ENCODE assay signal across 17 cellular contexts in the genomic region with DNA sequence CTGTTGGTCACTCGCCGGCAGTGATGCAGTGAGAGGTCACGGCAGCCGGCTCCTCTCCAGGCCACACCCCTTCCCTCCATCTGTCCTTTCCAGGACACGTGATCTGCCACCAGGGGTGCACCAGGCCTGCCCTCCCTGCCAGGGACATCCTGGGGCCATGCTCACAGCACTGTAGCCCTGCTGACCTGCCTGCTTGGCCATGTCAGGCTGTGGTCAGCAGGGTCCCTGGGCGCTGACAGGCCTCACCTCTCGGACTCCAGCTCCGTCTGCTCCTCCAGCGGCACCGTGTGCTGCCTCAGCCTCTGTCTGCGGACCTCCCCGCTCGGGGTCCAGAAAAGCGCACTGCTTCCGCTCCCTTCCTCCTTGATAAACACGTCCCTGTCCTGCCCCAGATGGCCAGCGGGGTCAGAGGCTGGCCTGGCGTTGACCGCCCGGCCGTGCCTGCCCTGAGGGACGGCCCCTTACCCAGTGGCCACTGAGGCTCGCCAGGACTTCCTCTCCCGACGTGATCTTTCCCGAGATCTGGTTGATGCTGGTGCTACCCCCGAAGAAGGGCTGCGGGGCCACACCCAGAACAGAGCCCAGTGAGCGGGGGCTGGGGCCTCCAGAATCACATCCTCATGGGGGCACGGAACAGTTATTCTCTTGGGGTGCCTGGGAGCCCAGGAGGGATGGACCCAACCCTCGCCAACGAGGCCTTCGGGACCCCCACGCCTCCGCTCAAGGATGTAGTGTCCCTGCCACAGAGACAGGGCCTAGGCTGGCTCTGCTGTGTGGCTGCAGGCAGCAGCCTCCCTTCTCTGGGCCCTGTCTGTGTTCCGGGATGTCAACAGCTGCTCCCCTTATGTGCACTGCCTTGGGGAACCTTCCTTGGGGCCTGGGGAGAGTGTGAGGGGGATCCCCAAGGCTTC. TPM values are rescaled to one million over a fixed set of nuclear protein-coding genes. Genes with fewer than 3 reads are reported as not detected.
DNase-seq lines count a peak whose midpoint lies in the region; ATAC-seq, FAIRE-seq and TF ChIP-seq lines count a peak whose summit lies in the region.
"Had no signal": no experiment of that assay in that cellular context is flagged by ENCODE, and none has a peak within 500 bp of the region (broad histone marks: within the 10 kb centered on the region; RNA-seq: fewer than 3 reads in every experiment).

No MANE protein-coding gene starts in this region.

- H3K4me2 ChIP-seq in HepG2 (ENCODE audit: low read depth, low read length): peak overlapping the region; percentile 25; the same call in 1 of the 2 replicates

- no peak overlapping the region for H3K4me3 Mint-ChIP-seq in activated CD4-positive, alpha-beta T cell treated with anti-CD3 and anti-CD28 coated beads, Interleukin-2, amount 10 ng/mL, durations not matched to agents 7 days and 5 days
- H3K4me3 Mint-ChIP-seq: activated CD4-positive, alpha-beta memory T cell treated with anti-CD3 and anti-CD28 coated beads for 36 hours; naive thymus-derived CD8-positive, alpha-beta T cell had no signal

- ATAC-seq in HepG2: peak; percentile 19
- ATAC-seq: naive thymus-derived CD8-positive, alpha-beta T cell had no signal

- H3K27me3 ChIP-seq in HepG2 (ENCODE audit: control insufficient read depth in 1 of 2, insufficient read depth in 2 of 2, low read length in 2 of 2): peaks cover 15 to 69% of the 10 kb centered on the region in 2 experiments
- H3K27me3 ChIP-seq in subcutaneous abdominal adipose tissue (ENCODE audit: control insufficient read depth in 5 of 5, insufficient read depth in 4 of 5, low read length in 5 of 5): no peaks in the 10 kb centered on the region
- H3K27me3 ChIP-seq: ascending aorta, esophagus muscularis mucosa, heart left ventricle had no signal

- TF ChIP-seq POLR2A in HepG2 (IDR thresholded peaks at IDR 0.05; ENCODE audit: insufficient read depth in 1 of 2, low read depth in 2 of 2, low read length in 2 of 2): no peak

- H4K20me1 ChIP-seq in HepG2 (ENCODE audit: insufficient read depth, low read length): no peaks in the 10 kb centered on the region

- TF ChIP-seq CTCF in HepG2 (CRISPR knock-in tag; IDR thresholded peaks at IDR 0.05): 0 out of 2 replicates have a peak, but pooled peaks have one; percentile 16

- CTCF ChIA-PET in activated CD4-positive, alpha-beta T cell treated with anti-CD3 and anti-CD28 coated beads, Interleukin-2, amount 10 ng/mL, durations not matched to agents 7 days and 5 days (lab: Charles Lee): interaction anchor here (0.6 to 1.9 kb wide), 2 partner anchors 11 to 19 kb away, joined by 6 to 11 read pairs; no protein-coding TSS in a partner anchor
- CTCF ChIA-PET in HepG2 (lab: Yijun Ruan, JAX; ENCODE audit: low intra/inter-chr PET ratio, low total read pairs): interaction anchor here (1.7 kb wide), 1 partner anchor 56 kb away, joined by 5 read pairs; no protein-coding TSS in a partner anchor

- in situ Hi-C loops in HepG2 (cut with HindIII; ENCODE audit: extremely low pct_ligation_motif_present, low pct_unique_long_range_greater_than_20kb): loop anchor here (5.0 kb wide), 1 partner anchor 51 kb away; no protein-coding TSS in a partner anchor

- H3K4me3 ChIP-seq in HepG2 (replicated peaks in 1 of 3; ENCODE audit: insufficient read depth in 1 of 3, low read depth in 2 of 3, low read length in 3 of 3) (no peak overlapping the region; a peak in 1 of 6 replicates), subcutaneous abdominal adipose tissue (ENCODE audit: low read depth in 1 of 5, low read length in 5 of 5) (no peak overlapping the region)
- H3K4me3 ChIP-seq: ascending aorta, esophagus muscularis mucosa, heart left ventricle had no signal

- H3K4me1 Mint-ChIP-seq in activated CD4-positive, alpha-beta T cell treated with anti-CD3 and anti-CD28 coated beads, Interleukin-2, amount 10 ng/mL, durations not matched to agents 7 days and 5 days: peaks cover 7% of the 10 kb centered on the region

- TF ChIP-seq EP300 in HepG2 (IDR thresholded peaks at IDR 0.05; ENCODE audit: low read depth in 2 of 2, low read length in 2 of 2) (no peak), HepG2 (CRISPR knock-in tag; IDR thresholded peaks at IDR 0.05; ENCODE audit: borderline replicate concordance) (no peak)

- intact Hi-C loops in HepG2 (cut with micrococcal nuclease; ENCODE audit: unreplicated experiment): loop anchor here (5.0 kb wide), 1 partner anchor 36 kb away; a partner anchor contains a TSS

- TF ChIP-seq RAD21 in HepG2 (CRISPR knock-in tag; IDR thresholded peaks at IDR 0.05): no peak

- H2AFZ ChIP-seq in HepG2 (ENCODE audit: low read length): no peak overlapping the region

- H3K36me3 ChIP-seq in HepG2 (replicated peaks in 1 of 2; ENCODE audit: control insufficient read depth in 1 of 2, insufficient read depth in 2 of 2, low read length in 2 of 2): no peaks in the 10 kb centered on the region
- H3K36me3 ChIP-seq in subcutaneous abdominal adipose tissue (ENCODE audit: control insufficient read depth in 5 of 5, insufficient read depth in 5 of 5, low read length in 5 of 5): peaks cover 3 to 48% (median 40%) of the 10 kb centered on the region in 5 donors

- no TSS peak for BruUV-seq in HepG2 (replicated peaks; lab: Mats Ljungman, UMichigan)

- no peaks in the 10 kb centered on the region for H3K27me3 Mint-ChIP-seq in activated CD4-positive, alpha-beta T cell treated with anti-CD3 and anti-CD28 coated beads, Interleukin-2, amount 10 ng/mL, durations not matched to agents 7 days and 5 days

- no peaks in the 10 kb centered on the region for H3K36me3 Mint-ChIP-seq in activated CD4-positive, alpha-beta T cell treated with anti-CD3 and anti-CD28 coated beads, Interleukin-2, amount 10 ng/mL, durations not matched to agents 7 days and 5 days (ENCODE audit: low read depth)
- H3K36me3 Mint-ChIP-seq: activated CD4-positive, alpha-beta memory T cell treated with anti-CD3 and anti-CD28 coated beads for 36 hours had no signal

- no peaks in the 10 kb centered on the region for H3K9me3 Mint-ChIP-seq in activated CD4-positive, alpha-beta T cell treated with anti-CD3 and anti-CD28 coated beads, Interleukin-2, amount 10 ng/mL, durations not matched to agents 7 days and 5 days
- H3K9me3 Mint-ChIP-seq: activated CD4-positive, alpha-beta memory T cell treated with anti-CD3 and anti-CD28 coated beads for 36 hours; activated T-helper 2 cell treated with anti-CD3 and anti-CD28 coated beads, Interferon-gamma antibody, Interleukin-2, Interleukin-4, amounts not matched to agents 10 μg/mL and 5 μg/mL and 100 μg/mL, durations not matched to agents 14 hours and 24 hours and 36 hours; naive thymus-derived CD8-positive, alpha-beta T cell had no signal

- no peak for FAIRE-seq in HepG2 (lab: Jason Lieb, UNC)

- H3K27ac ChIP-seq in HepG2 (ENCODE audit: extremely low read length, insufficient read depth, low read length): no peak overlapping the region
- H3K27ac ChIP-seq in subcutaneous abdominal adipose tissue (ENCODE audit: low read depth, low read length): peak overlapping the region; percentile 88
- H3K27ac ChIP-seq: ascending aorta had no signal

- H3K27ac Mint-ChIP-seq in activated CD4-positive, alpha-beta T cell treated with anti-CD3 and anti-CD28 coated beads, Interleukin-2, amount 10 ng/mL, durations not matched to agents 7 days and 5 days: peak overlapping the region; percentile 25
- H3K27ac Mint-ChIP-seq: activated CD4-positive, alpha-beta memory T cell treated with anti-CD3 and anti-CD28 coated beads for 36 hours; activated T-helper 2 cell treated with anti-CD3 and anti-CD28 coated beads, Interferon-gamma antibody, Interleukin-2, Interleukin-4, amounts not matched to agents 10 μg/mL and 5 μg/mL and 100 μg/mL, durations not matched to agents 14 hours and 24 hours and 36 hours had no signal

- POLR2A ChIA-PET in activated CD4-positive, alpha-beta T cell treated with anti-CD3 and anti-CD28 coated beads, Interleukin-2, amount 10 ng/mL, durations not matched to agents 7 days and 5 days (lab: Charles Lee): no interaction called here
- POLR2A ChIA-PET in HepG2 (lab: Yijun Ruan, JAX): no interaction called here

- H3K4me1 ChIP-seq in HepG2 (ENCODE audit: insufficient read depth, low read length) (peaks cover 15% of the 10 kb centered on the region), subcutaneous abdominal adipose tissue (ENCODE audit: control insufficient read depth in 5 of 5, insufficient read depth in 5 of 5, low read length in 5 of 5) (peaks cover 3 to 51% (median 43%) of the 10 kb centered on the region in 5 donors)

- no peak for DNase-seq in activated CD4-positive, alpha-beta T cell treated with anti-CD3 and anti-CD28 coated beads, Interleukin-2, amount 10 ng/mL, durations not matched to agents 7 days and 5 days
- no peak for DNase-seq in activated CD4-positive, alpha-beta T cell treated with anti-CD3 and anti-CD28 coated beads, Interleukin-2, amount 50 U/mL, for 48 hours
- peak; percentile 5 for DNase-seq in NCI-H146 treated with DMSO at 0.1 percent for 48 hours (lab: John Stamatoyannopoulos, UW; ENCODE audit: unreplicated experiment)
- peak; percentile 21 for DNase-seq in HepG2 (ENCODE audit: low spot score)
- no peak for DNase-seq in RKO (ENCODE audit: low spot score)
- no peak for DNase-seq in NCI-H748 (lab: John Stamatoyannopoulos, UW; ENCODE audit: unreplicated experiment)
- no peak for DNase-seq in NCI-H2107 (lab: John Stamatoyannopoulos, UW)
- DNase-seq: activated CD4-positive, alpha-beta memory T cell treated with anti-CD3 and anti-CD28 coated beads for 36 hours; cortex of kidney; naive thymus-derived CD8-positive, alpha-beta T cell; NCI-H1092; stimulated activated naive CD4-positive, alpha-beta T cell treated with Interleukin-2 at 50 U/mL for 16 hours had no signal

- no peak overlapping the region for H3K9ac ChIP-seq in HepG2 (ENCODE audit: insufficient read depth, low read depth, low read length)
- H3K9ac ChIP-seq in subcutaneous abdominal adipose tissue (ENCODE audit: low read length in 5 of 5): peak overlapping the region in 1 of 5 donors; percentile 37

- 12% methylated on average over 14 of the region's 36 CpGs for WGBS in HepG2 (ENCODE audit: low lambda C conversion rate)

- no peaks in the 10 kb centered on the region for H3K9me3 ChIP-seq in HepG2 (ENCODE audit: low read length)
- no peaks in the 10 kb centered on the region for H3K9me3 ChIP-seq in subcutaneous abdominal adipose tissue (ENCODE audit: control insufficient read depth in 5 of 5, low read length in 5 of 5)
- H3K9me3 ChIP-seq: ascending aorta, esophagus muscularis mucosa, heart left ventricle had no signal

- H3K79me2 ChIP-seq in HepG2 (ENCODE audit: insufficient read depth, low read length): no peaks in the 10 kb centered on the region

RNA-seq across cellular contexts. Expression of a gene that starts 36.3 kb away (rescaled TPM):
- 10 to 100 TPM; 81.4 to 97.6 TPM for total RNA-seq in activated CD4-positive, alpha-beta T cell treated with anti-CD3 and anti-CD28 coated beads, Interleukin-2, amount 10 ng/mL, durations not matched to agents 7 days and 5 days
- 32.1 and 33.8 TPM in 2 replicates for total RNA-seq in HepG2 (2016; rRNA removed; fragmentation: Illumina TruSeq; extraction: Trizol)
- total RNA-seq in HepG2 (2016; cell fraction: cytosol; rRNA removed; fragmentation: Illumina TruSeq; extraction: Trizol; ENCODE audit: low read depth): 6.6 and 6.8 TPM in 2 replicates
- 31.0 and 33.3 TPM in 2 replicates for total RNA-seq in HepG2 (2016; cell fraction: insoluble cytoplasmic fraction; rRNA removed; fragmentation: Illumina TruSeq; extraction: Trizol)
- 11.2 and 30.8 TPM in 2 replicates for total RNA-seq in HepG2 (2016; cell fraction: membrane; rRNA removed; fragmentation: Illumina TruSeq; extraction: Trizol)
- 32.2 and 55.6 TPM in 2 replicates for total RNA-seq in HepG2 (2016; cell fraction: nucleus; rRNA removed; fragmentation: Illumina TruSeq; extraction: Trizol)
- 47.0 and 51.1 TPM in 2 replicates for polyA plus RNA-seq in HepG2 (2011; rRNA removed)
- polyA plus RNA-seq in HepG2 (2011; cell fraction: cytosol; rRNA removed): 24.8 and 30.7 TPM in 2 replicates
- polyA plus RNA-seq in HepG2 (2011; cell fraction: nucleus; rRNA removed): 122 and 123 TPM in 2 replicates
- 27.1 and 55.0 TPM in 2 replicates for polyA plus RNA-seq in HepG2 (2012)
- polyA plus RNA-seq in HepG2 (2016; cell fraction: cytosol; fragmentation: Illumina TruSeq; extraction: Trizol; ENCODE audit: low read depth): 5.3 and 6.3 TPM in 2 replicates
- polyA plus RNA-seq in HepG2 (2016; cell fraction: insoluble cytoplasmic fraction; fragmentation: Illumina TruSeq; extraction: Trizol; ENCODE audit: low read depth): 28.8 and 29.1 TPM in 2 replicates
- polyA plus RNA-seq in HepG2 (2016; cell fraction: membrane; fragmentation: Illumina TruSeq; extraction: Trizol; ENCODE audit: low read depth): 8.7 and 27.3 TPM in 2 replicates
- polyA plus RNA-seq in HepG2 (2016; cell fraction: nucleus; fragmentation: Illumina TruSeq; extraction: Trizol; ENCODE audit: insufficient read depth, low read depth): 59.1 and 103 TPM in 2 replicates
- 27.7 and 54.6 TPM in 2 replicates for polyA minus RNA-seq in HepG2 (2011; rRNA and poly(A)+ RNA removed; ENCODE audit: low replicate concordance)
- 18.4 and 22.4 TPM in 2 replicates for polyA minus RNA-seq in HepG2 (2011; cell fraction: cytosol; rRNA and poly(A)+ RNA removed)
- 55.0 and 56.3 TPM in 2 replicates for polyA minus RNA-seq in HepG2 (2011; cell fraction: nucleus; rRNA and poly(A)+ RNA removed)

Comparison
In these comparisons a context has a peak if more than half of its experiments do, and no peak if none do; other contexts are left out.
1. DNase-seq: peak in NCI-H146 treated with DMSO at 0.1 percent for 48 hours (single experiment) and HepG2 (single experiment); none in activated CD4-positive, alpha-beta T cell treated with anti-CD3 and anti-CD28 coated beads, Interleukin-2, amount 10 ng/mL, durations not matched to agents 7 days and 5 days (single experiment), activated CD4-positive, alpha-beta T cell treated with anti-CD3 and anti-CD28 coated beads, Interleukin-2, amount 50 U/mL, for 48 hours (0 of 2), RKO (single experiment), NCI-H748 (single experiment) and NCI-H2107 (single experiment).